ENCODE assay signal across 21 cellular contexts in genomic region chr2:28021898-28022297, GRCh38.
"Had no signal": no experiment of that assay in that cellular context is flagged by ENCODE, and none has a peak within 500 bp of the region (broad histone marks: within the 10 kb centered on the region; RNA-seq: fewer than 3 reads in every experiment).

No MANE protein-coding gene starts in this region.

- ATAC-seq: activated CD8-positive, alpha-beta memory T cell treated with anti-CD3 and anti-CD28 coated beads, Interleukin-2, amount 10 ng/mL, durations not matched to agents 7 days and 5 days; activated T-helper 17 cell treated with anti-CD3 and anti-CD28 coated beads, Interleukin-2, amount 50 U/mL, for 72 hours; foreskin keratinocyte; left lung had no signal

- H3K27ac Mint-ChIP-seq: activated CD4-positive, alpha-beta memory T cell treated with anti-CD3 and anti-CD28 coated beads, Interleukin-2, amount 10 ng/mL, durations not matched to agents 7 days and 5 days; activated CD8-positive, alpha-beta memory T cell treated with anti-CD3 and anti-CD28 coated beads, Interleukin-2, amount 10 ng/mL, durations not matched to agents 7 days and 5 days; activated T-helper 17 cell treated with anti-CD3 and anti-CD28 coated beads, Interleukin-2, amount 50 U/mL, for 72 hours; stimulated activated naive CD8-positive, alpha-beta T cell treated with anti-CD3 and anti-CD28 coated beads, Interleukin-15, Interleukin-2, amounts not matched to agents 100 ng/mL and 50 ng/mL, for 24 hours had no signal

- H3K27me3 ChIP-seq: brain microvascular endothelial cell, foreskin keratinocyte, left lung, right atrium auricular region, transverse colon, vagina had no signal

- H3K4me3 ChIP-seq: coronary artery, left lung, right atrium auricular region, transverse colon, vagina had no signal

- H3K27ac ChIP-seq: brain microvascular endothelial cell, coronary artery, foreskin keratinocyte, left lung, right atrium auricular region, transverse colon, vagina had no signal

- H3K4me1 ChIP-seq: foreskin keratinocyte, left lung, right atrium auricular region, transverse colon, vagina had no signal

- DNase-seq: activated CD4-positive, alpha-beta memory T cell treated with anti-CD3 and anti-CD28 coated beads, Interleukin-2, amount 10 ng/mL, durations not matched to agents 7 days and 5 days; activated CD4-positive, alpha-beta T cell treated with anti-CD3 and anti-CD28 coated beads for 48 hours; activated CD4-positive, CD25-positive, alpha-beta regulatory T cell; activated CD8-positive, alpha-beta memory T cell treated with anti-CD3 and anti-CD28 coated beads, Interleukin-2, amount 10 ng/mL, durations not matched to agents 7 days and 5 days; activated naive CD4-positive, alpha-beta T cell; brain microvascular endothelial cell; foreskin keratinocyte; glutamatergic neuron; hypothalamus; islet precursor cell; left lung; T-helper 2 cell; transverse colon had no signal

- H3K4me3 Mint-ChIP-seq: activated CD4-positive, alpha-beta memory T cell treated with anti-CD3 and anti-CD28 coated beads, Interleukin-2, amount 10 ng/mL, durations not matched to agents 7 days and 5 days; activated CD8-positive, alpha-beta memory T cell treated with anti-CD3 and anti-CD28 coated beads, Interleukin-2, amount 10 ng/mL, durations not matched to agents 7 days and 5 days; activated T-helper 17 cell treated with anti-CD3 and anti-CD28 coated beads, Interleukin-2, amount 50 U/mL, for 72 hours; central memory CD8-positive, alpha-beta T cell; neural crest cell; stimulated activated naive CD8-positive, alpha-beta T cell treated with anti-CD3 and anti-CD28 coated beads, Interleukin-15, Interleukin-2, amounts not matched to agents 100 ng/mL and 50 ng/mL, for 24 hours had no signal

- H3K36me3 ChIP-seq: brain microvascular endothelial cell had no signal

- H3K9me3 Mint-ChIP-seq: activated T-helper 17 cell treated with anti-CD3 and anti-CD28 coated beads, Interleukin-2, amount 50 U/mL, for 72 hours; central memory CD8-positive, alpha-beta T cell; stimulated activated naive CD8-positive, alpha-beta T cell treated with anti-CD3 and anti-CD28 coated beads, Interleukin-15, Interleukin-2, amounts not matched to agents 100 ng/mL and 50 ng/mL, for 24 hours had no signal

- H3K9me3 ChIP-seq: left lung, right atrium auricular region, transverse colon, vagina had no signal

- H3K27me3 Mint-ChIP-seq: activated CD4-positive, alpha-beta memory T cell treated with anti-CD3 and anti-CD28 coated beads, Interleukin-2, amount 10 ng/mL, durations not matched to agents 7 days and 5 days; activated CD8-positive, alpha-beta memory T cell treated with anti-CD3 and anti-CD28 coated beads, Interleukin-2, amount 10 ng/mL, durations not matched to agents 7 days and 5 days; activated T-helper 17 cell treated with anti-CD3 and anti-CD28 coated beads, Interleukin-2, amount 50 U/mL, for 72 hours; central memory CD8-positive, alpha-beta T cell; progenitor cell of endocrine pancreas; stimulated activated naive CD8-positive, alpha-beta T cell treated with anti-CD3 and anti-CD28 coated beads, Interleukin-15, Interleukin-2, amounts not matched to agents 100 ng/mL and 50 ng/mL, for 24 hours had no signal
